Comparison of ENCODE assay signal across 1 cellular context in the genomic region with DNA sequence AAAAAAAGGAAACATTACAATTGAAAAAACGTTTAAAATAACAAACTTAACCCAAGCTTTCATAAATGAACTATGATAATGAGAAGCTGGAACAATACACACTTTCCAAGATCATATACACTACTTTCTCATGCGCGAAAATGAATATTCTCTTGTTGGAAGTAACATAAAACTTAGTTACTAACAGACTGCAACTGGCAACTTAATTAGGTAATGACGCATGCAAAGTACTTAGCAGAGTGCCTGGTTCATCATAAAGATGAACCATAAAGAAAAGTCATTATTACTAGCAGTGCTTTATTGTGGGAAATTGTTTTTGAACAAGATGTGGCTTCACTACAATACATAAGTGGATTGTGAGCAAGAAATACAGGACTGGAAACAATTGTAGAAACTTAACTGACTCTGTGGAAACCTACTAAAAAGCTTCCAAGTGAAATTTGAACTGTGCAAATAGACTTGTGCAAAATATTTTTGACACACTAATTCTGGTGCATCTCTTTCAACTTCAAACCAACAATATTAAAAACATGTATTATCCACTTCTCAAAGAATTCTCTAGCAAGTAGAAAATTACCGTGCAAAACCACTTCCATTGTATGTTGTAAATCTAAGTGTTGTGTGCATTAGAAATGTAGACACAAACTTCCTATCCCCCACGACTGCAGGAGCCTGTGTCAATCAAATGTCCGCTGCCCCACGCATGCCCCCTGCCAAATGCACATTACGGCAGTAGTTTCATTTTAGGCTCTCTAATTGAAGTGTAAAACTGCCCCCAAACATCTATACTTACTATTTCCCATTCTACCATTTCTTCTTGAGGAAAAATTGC.
A peak's percentile ranks its signal among the peaks of the same experiment; 100 is the strongest.
TF ChIP-seq lines count a peak whose summit lies in the region.

No MANE protein-coding gene starts in this region.

TF ChIP-seq in HEK293, 187 proteins besides CTCF, POLR2A, EP300 and RAD21 (continued from another document and continues in another):
- TF ChIP-seq, protein P1, sequence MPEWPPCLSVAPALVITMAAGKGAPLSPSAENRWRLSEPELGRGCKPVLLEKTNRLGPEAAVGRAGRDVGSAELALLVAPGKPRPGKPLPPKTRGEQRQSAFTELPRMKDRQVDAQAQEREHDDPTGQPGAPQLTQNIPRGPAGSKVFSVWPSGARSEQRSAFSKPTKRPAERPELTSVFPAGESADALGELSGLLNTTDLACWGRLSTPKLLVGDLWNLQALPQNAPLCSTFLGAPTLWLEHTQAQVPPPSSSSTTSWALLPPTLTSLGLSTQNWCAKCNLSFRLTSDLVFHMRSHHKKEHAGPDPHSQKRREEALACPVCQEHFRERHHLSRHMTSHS (tag by site-specific recombination; IDR thresholded peaks at IDR 0.05), result no peak
- TF ChIP-seq, protein P2, sequence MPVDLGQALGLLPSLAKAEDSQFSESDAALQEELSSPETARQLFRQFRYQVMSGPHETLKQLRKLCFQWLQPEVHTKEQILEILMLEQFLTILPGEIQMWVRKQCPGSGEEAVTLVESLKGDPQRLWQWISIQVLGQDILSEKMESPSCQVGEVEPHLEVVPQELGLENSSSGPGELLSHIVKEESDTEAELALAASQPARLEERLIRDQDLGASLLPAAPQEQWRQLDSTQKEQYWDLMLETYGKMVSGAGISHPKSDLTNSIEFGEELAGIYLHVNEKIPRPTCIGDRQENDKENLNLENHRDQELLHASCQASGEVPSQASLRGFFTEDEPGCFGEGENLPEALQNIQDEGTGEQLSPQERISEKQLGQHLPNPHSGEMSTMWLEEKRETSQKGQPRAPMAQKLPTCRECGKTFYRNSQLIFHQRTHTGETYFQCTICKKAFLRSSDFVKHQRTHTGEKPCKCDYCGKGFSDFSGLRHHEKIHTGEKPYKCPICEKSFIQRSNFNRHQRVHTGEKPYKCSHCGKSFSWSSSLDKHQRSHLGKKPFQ (tag by site-specific recombination; IDR thresholded peaks at IDR 0.05), result peak; percentile 43; the same call in 1 of the 2 replicates
- peak; percentile 51; the same call in 1 of the 2 replicates for TF ChIP-seq ZSCAN23 (tag by site-specific recombination; IDR thresholded peaks at IDR 0.05)
- TF ChIP-seq ZNF548 (tag by site-specific recombination; IDR thresholded peaks at IDR 0.05), result no peak
- TF ChIP-seq, protein P3, sequence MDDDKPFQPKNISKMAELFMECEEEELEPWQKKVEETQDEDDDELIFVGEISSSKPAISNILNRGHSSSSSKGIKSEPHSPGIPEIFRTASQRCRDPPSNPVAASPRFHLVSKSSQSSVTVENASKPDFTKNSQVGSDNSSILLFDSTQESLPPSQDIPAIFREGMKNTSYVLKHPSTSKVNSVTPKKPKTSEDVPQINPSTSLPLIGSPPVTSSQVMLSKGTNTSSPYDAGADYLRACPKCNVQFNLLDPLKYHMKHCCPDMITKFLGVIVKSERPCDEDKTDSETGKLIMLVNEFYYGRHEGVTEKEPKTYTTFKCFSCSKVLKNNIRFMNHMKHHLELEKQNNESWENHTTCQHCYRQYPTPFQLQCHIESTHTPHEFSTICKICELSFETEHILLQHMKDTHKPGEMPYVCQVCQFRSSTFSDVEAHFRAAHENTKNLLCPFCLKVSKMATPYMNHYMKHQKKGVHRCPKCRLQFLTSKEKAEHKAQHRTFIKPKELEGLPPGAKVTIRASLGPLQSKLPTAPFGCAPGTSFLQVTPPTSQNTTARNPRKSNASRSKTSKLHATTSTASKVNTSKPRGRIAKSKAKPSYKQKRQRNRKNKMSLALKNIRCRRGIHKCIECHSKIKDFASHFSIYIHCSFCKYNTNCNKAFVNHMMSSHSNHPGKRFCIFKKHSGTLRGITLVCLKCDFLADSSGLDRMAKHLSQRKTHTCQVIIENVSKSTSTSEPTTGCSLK (tag by site-specific recombination; IDR thresholded peaks at IDR 0.05), result no peak
- TF ChIP-seq ZFP41 (tag by site-specific recombination; IDR thresholded peaks at IDR 0.05; ENCODE audit: borderline replicate concordance), result no peak
- TF ChIP-seq ZNF837 (tag by site-specific recombination; IDR thresholded peaks at IDR 0.05), result peak; percentile 95
- no peak for TF ChIP-seq ZNF776 (tag by site-specific recombination; IDR thresholded peaks at IDR 0.05; ENCODE audit: borderline replicate concordance)
- TF ChIP-seq ZNF677 (tag by site-specific recombination; IDR thresholded peaks at IDR 0.05), result no peak
- TF ChIP-seq SP7 (tag by site-specific recombination; IDR thresholded peaks at IDR 0.05), result peak; percentile 91
- no peak for TF ChIP-seq ZNF530 (tag by site-specific recombination; IDR thresholded peaks at IDR 0.05; ENCODE audit: low read depth)
- TF ChIP-seq MZF1 (tag by site-specific recombination; IDR thresholded peaks at IDR 0.05; ENCODE audit: borderline replicate concordance), result no peak
- TF ChIP-seq ZNF555 (tag by site-specific recombination; conservative IDR thresholded peaks at IDR 0.05), result no peak
- peak; percentile 89 for TF ChIP-seq PRDM1 (tag by site-specific recombination; IDR thresholded peaks at IDR 0.05)
- no peak for TF ChIP-seq ZNF514 (tag by site-specific recombination; IDR thresholded peaks at IDR 0.05)
- TF ChIP-seq ZNF184 (tag by site-specific recombination; IDR thresholded peaks at IDR 0.05), result no peak
- TF ChIP-seq, protein P4, sequence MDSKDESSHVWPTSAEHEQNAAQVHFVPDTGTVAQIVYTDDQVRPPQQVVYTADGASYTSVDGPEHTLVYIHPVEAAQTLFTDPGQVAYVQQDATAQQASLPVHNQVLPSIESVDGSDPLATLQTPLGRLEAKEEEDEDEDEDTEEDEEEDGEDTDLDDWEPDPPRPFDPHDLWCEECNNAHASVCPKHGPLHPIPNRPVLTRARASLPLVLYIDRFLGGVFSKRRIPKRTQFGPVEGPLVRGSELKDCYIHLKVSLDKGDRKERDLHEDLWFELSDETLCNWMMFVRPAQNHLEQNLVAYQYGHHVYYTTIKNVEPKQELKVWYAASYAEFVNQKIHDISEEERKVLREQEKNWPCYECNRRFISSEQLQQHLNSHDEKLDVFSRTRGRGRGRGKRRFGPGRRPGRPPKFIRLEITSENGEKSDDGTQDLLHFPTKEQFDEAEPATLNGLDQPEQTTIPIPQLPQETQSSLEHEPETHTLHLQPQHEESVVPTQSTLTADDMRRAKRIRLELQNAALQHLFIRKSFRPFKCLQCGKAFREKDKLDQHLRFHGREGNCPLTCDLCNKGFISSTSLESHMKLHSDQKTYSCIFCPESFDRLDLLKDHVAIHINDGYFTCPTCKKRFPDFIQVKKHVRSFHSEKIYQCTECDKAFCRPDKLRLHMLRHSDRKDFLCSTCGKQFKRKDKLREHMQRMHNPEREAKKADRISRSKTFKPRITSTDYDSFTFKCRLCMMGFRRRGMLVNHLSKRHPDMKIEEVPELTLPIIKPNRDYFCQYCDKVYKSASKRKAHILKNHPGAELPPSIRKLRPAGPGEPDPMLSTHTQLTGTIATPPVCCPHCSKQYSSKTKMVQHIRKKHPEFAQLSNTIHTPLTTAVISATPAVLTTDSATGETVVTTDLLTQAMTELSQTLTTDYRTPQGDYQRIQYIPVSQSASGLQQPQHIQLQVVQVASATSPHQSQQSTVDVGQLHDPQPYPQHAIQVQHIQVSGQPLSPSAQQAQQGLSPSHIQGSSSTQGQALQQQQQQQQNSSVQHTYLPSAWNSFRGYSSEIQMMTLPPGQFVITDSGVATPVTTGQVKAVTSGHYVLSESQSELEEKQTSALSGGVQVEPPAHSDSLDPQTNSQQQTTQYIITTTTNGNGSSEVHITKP (tag by site-specific recombination; IDR thresholded peaks at IDR 0.05), result no peak
- no peak for TF ChIP-seq KLF16 (tag by site-specific recombination; IDR thresholded peaks at IDR 0.05)
- no peak for TF ChIP-seq ZFP3 (tag by site-specific recombination; IDR thresholded peaks at IDR 0.05; ENCODE audit: low read depth)
- TF ChIP-seq, protein P5, sequence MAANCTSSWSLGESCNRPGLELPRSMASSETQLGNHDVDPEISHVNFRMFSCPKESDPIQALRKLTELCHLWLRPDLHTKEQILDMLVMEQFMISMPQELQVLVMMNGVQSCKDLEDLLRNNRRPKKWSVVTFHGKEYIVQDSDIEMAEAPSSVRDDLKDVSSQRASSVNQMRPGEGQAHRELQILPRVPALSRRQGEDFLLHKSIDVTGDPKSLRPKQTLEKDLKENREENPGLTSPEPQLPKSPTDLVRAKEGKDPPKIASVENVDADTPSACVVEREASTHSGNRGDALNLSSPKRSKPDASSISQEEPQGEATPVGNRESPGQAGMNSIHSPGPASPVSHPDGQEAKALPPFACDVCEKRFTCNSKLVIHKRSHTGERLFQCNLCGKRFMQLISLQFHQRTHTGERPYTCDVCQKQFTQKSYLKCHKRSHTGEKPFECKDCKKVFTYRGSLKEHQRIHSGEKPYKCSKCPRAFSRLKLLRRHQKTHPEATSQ (tag by site-specific recombination; IDR thresholded peaks at IDR 0.05), result no peak
- no peak for TF ChIP-seq ZNF223 (tag by site-specific recombination; IDR thresholded peaks at IDR 0.05)
- TF ChIP-seq, protein P6, sequence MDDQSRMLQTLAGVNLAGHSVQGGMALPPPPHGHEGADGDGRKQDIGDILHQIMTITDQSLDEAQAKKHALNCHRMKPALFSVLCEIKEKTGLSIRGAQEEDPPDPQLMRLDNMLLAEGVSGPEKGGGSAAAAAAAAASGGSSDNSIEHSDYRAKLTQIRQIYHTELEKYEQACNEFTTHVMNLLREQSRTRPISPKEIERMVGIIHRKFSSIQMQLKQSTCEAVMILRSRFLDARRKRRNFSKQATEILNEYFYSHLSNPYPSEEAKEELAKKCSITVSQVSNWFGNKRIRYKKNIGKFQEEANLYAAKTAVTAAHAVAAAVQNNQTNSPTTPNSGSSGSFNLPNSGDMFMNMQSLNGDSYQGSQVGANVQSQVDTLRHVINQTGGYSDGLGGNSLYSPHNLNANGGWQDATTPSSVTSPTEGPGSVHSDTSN (CRISPR knock-in tag; IDR thresholded peaks at IDR 0.05), result no peak
- no peak for TF ChIP-seq ZNF701 (tag by site-specific recombination; IDR thresholded peaks at IDR 0.05)
- peak; percentile 68; the same call in 1 of the 2 replicates for TF ChIP-seq OVOL3 (tag by site-specific recombination; IDR thresholded peaks at IDR 0.05)
- TF ChIP-seq, protein P7, sequence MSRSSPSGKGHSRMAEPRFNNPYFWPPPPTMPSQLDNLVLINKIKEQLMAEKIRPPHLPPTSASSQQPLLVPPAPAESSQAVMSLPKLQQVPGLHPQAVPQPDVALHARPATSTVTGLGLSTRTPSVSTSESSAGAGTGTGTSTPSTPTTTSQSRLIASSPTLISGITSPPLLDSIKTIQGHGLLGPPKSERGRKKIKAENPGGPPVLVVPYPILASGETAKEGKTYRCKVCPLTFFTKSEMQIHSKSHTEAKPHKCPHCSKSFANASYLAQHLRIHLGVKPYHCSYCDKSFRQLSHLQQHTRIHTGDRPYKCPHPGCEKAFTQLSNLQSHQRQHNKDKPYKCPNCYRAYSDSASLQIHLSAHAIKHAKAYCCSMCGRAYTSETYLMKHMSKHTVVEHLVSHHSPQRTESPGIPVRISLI (tag by site-specific recombination; IDR thresholded peaks at IDR 0.05), result peak; percentile 61
- TF ChIP-seq ZNF2 (tag by site-specific recombination; IDR thresholded peaks at IDR 0.05), result peak; percentile 69; the same call in 1 of the 2 replicates
- no peak for TF ChIP-seq ZNF394 (tag by site-specific recombination; IDR thresholded peaks at IDR 0.05; ENCODE audit: borderline replicate concordance)
- TF ChIP-seq, protein P8, sequence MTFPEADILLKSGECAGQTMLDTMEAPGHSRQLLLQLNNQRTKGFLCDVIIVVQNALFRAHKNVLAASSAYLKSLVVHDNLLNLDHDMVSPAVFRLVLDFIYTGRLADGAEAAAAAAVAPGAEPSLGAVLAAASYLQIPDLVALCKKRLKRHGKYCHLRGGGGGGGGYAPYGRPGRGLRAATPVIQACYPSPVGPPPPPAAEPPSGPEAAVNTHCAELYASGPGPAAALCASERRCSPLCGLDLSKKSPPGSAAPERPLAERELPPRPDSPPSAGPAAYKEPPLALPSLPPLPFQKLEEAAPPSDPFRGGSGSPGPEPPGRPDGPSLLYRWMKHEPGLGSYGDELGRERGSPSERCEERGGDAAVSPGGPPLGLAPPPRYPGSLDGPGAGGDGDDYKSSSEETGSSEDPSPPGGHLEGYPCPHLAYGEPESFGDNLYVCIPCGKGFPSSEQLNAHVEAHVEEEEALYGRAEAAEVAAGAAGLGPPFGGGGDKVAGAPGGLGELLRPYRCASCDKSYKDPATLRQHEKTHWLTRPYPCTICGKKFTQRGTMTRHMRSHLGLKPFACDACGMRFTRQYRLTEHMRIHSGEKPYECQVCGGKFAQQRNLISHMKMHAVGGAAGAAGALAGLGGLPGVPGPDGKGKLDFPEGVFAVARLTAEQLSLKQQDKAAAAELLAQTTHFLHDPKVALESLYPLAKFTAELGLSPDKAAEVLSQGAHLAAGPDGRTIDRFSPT (tag by site-specific recombination; IDR thresholded peaks at IDR 0.05), result peak; percentile 65
- no peak for TF ChIP-seq ZNF416 (tag by site-specific recombination; IDR thresholded peaks at IDR 0.05)
- no peak for TF ChIP-seq KLF10 (tag by site-specific recombination; IDR thresholded peaks at IDR 0.05)
- no peak for TF ChIP-seq MYNN (tag by site-specific recombination; IDR thresholded peaks at IDR 0.05; ENCODE audit: borderline replicate concordance)
- TF ChIP-seq ZNF132 (tag by site-specific recombination; IDR thresholded peaks at IDR 0.05; ENCODE audit: borderline replicate concordance), result no peak
- TF ChIP-seq, protein P9, sequence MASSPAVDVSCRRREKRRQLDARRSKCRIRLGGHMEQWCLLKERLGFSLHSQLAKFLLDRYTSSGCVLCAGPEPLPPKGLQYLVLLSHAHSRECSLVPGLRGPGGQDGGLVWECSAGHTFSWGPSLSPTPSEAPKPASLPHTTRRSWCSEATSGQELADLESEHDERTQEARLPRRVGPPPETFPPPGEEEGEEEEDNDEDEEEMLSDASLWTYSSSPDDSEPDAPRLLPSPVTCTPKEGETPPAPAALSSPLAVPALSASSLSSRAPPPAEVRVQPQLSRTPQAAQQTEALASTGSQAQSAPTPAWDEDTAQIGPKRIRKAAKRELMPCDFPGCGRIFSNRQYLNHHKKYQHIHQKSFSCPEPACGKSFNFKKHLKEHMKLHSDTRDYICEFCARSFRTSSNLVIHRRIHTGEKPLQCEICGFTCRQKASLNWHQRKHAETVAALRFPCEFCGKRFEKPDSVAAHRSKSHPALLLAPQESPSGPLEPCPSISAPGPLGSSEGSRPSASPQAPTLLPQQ (tag by site-specific recombination; IDR thresholded peaks at IDR 0.05), result no peak
- peak; percentile 94 for TF ChIP-seq OSR2 (tag by site-specific recombination; IDR thresholded peaks at IDR 0.05)
